ENCODE assay signal across 8 cellular contexts in the genomic region with DNA sequence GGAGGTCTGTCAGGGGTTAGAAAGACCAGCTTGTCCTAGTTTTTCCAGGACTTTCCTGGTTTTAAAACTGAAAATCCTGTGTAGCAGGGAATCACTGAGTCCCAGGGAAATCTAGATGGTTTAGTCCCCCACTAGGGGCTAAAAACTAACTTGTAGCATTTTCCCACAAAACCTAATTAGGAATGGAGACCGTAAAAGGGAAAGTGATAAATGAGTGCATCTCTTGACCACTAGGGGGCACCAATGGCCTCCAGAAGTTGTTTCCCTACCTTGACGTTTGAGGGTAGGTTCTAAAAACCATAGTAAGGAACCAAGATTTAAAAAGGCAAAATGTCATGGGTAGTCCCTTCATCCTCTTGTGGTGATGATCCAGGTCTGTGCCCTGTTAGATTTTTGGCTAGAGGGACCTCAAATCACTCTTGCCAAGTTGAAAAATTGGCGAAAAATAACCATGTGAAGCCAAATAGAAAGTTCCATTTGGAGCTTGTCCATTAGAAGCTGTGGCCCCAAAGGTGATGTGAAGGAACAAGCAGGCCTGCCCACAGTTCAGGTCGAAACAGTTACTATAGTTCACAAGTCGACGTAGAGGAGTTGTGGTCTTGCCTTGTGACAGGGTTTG. TPM values are rescaled to one million over a fixed set of nuclear protein-coding genes. Genes with fewer than 3 reads are reported as not detected.
DNase-seq lines count a peak whose midpoint lies in the region; ATAC-seq and TF ChIP-seq lines count a peak whose summit lies in the region.

No MANE protein-coding gene starts in this region.

- POLR2A ChIA-PET in HEK293T (lab: Yijun Ruan, JAX), result no interaction called here

- ATAC-seq in activated T-cell treated with anti-CD3 and anti-CD28 coated beads, Interleukin-2, amount 50 U/mL, for 4 hours, result peak; percentile 27 to 46
- no peak for ATAC-seq in GM21723 (IDR thresholded peaks at IDR 0.05; ENCODE audit: unreplicated experiment)
- no peak for ATAC-seq in activated T-helper 17 cell treated with anti-CD3 and anti-CD28 coated beads, Interleukin-2, amount 50 U/mL, for 72 hours (replicated peaks)

- H3K9me3 Mint-ChIP-seq in activated T-cell treated with anti-CD3 and anti-CD28 coated beads, Interleukin-2, amount 50 U/mL, for 4 hours, result no peaks in the 10 kb centered on the region
- no peaks in the 10 kb centered on the region for H3K9me3 Mint-ChIP-seq in activated T-helper 17 cell treated with anti-CD3 and anti-CD28 coated beads, Interleukin-2, amount 50 U/mL, for 72 hours

- peak; percentile 43 for DNase-seq in Caki2 (ENCODE audit: low read depth)
- DNase-seq in HEK293T (ENCODE audit: extremely low spot score), result peak; percentile 72
- peak; percentile 67 for DNase-seq in NCI-H748 (lab: John Stamatoyannopoulos, UW; ENCODE audit: unreplicated experiment)
- peak; percentile 36 for DNase-seq in activated T-cell treated with anti-CD3 and anti-CD28 coated beads, Interleukin-2, amount 50 U/mL, for 4 hours
- peak; percentile 56 for DNase-seq in germinal center (ENCODE audit: low spot score)
- peak; percentile 15 for DNase-seq in pulmonary artery endothelial cell (ENCODE audit: low read depth, low spot score)

- peaks cover 2% of the 10 kb centered on the region for H3K4me1 Mint-ChIP-seq in activated T-cell treated with anti-CD3 and anti-CD28 coated beads, Interleukin-2, amount 50 U/mL, for 4 hours (ENCODE audit: low read depth)
- no peaks in the 10 kb centered on the region for H3K4me1 Mint-ChIP-seq in activated T-helper 17 cell treated with anti-CD3 and anti-CD28 coated beads, Interleukin-2, amount 50 U/mL, for 72 hours

- CTCF ChIA-PET in HEK293T (lab: Yijun Ruan, JAX), result interaction anchor here (0.7 to 1.3 kb wide), 4 partner anchors 11 to 1146 kb away, joined by 3 to 5 read pairs (median 3); no protein-coding TSS in a partner anchor

- H3K36me3 Mint-ChIP-seq in activated T-cell treated with anti-CD3 and anti-CD28 coated beads, Interleukin-2, amount 50 U/mL, for 4 hours (ENCODE audit: insufficient read depth), result no peaks in the 10 kb centered on the region
- no peaks in the 10 kb centered on the region for H3K36me3 Mint-ChIP-seq in activated T-helper 17 cell treated with anti-CD3 and anti-CD28 coated beads, Interleukin-2, amount 50 U/mL, for 72 hours (ENCODE audit: low read depth)

- in situ Hi-C loops in Caki2 (cut with HindIII; ENCODE audit: low pct_unique_long_range_greater_than_20kb, low sequenced_read_pairs), result no loop called here

- no peak overlapping the region for H3K4me3 Mint-ChIP-seq in activated T-cell treated with anti-CD3 and anti-CD28 coated beads, Interleukin-2, amount 50 U/mL, for 4 hours
- no peak overlapping the region for H3K4me3 Mint-ChIP-seq in activated T-helper 17 cell treated with anti-CD3 and anti-CD28 coated beads, Interleukin-2, amount 50 U/mL, for 72 hours

- H3K27ac Mint-ChIP-seq in activated T-helper 17 cell treated with anti-CD3 and anti-CD28 coated beads, Interleukin-2, amount 50 U/mL, for 72 hours, result no peak overlapping the region

- peaks cover 19% of the 10 kb centered on the region for H3K27me3 Mint-ChIP-seq in activated T-cell treated with anti-CD3 and anti-CD28 coated beads, Interleukin-2, amount 50 U/mL, for 4 hours (ENCODE audit: low read depth)
- peaks cover 28% of the 10 kb centered on the region for H3K27me3 Mint-ChIP-seq in activated T-helper 17 cell treated with anti-CD3 and anti-CD28 coated beads, Interleukin-2, amount 50 U/mL, for 72 hours

TF ChIP-seq in HEK293T, 16 proteins besides CTCF, POLR2A, EP300 and RAD21:
- TF ChIP-seq SUZ12 (IDR thresholded peaks at IDR 0.05) (no peak), BHLHE40 (IDR thresholded peaks at IDR 0.05; ENCODE audit: borderline replicate concordance) (no peak), SP1 (IDR thresholded peaks at IDR 0.05) (no peak), L3MBTL2 (conservative IDR thresholded peaks at IDR 0.05) (no peak), FOXK2 (IDR thresholded peaks at IDR 0.05) (no peak), TARDBP (IDR thresholded peaks at IDR 0.05) (no peak), NFRKB (IDR thresholded peaks at IDR 0.05) (no peak), ELF4 (IDR thresholded peaks at IDR 0.05) (no peak), ARNT (IDR thresholded peaks at IDR 0.05) (no peak), FOXM1 (IDR thresholded peaks at IDR 0.05; ENCODE audit: borderline replicate concordance) (no peak), ZNF384 (IDR thresholded peaks at IDR 0.05) (no peak), CTBP1 (IDR thresholded peaks at IDR 0.05; ENCODE audit: borderline replicate concordance) (no peak)
- TF ChIP-seq, protein P1, sequence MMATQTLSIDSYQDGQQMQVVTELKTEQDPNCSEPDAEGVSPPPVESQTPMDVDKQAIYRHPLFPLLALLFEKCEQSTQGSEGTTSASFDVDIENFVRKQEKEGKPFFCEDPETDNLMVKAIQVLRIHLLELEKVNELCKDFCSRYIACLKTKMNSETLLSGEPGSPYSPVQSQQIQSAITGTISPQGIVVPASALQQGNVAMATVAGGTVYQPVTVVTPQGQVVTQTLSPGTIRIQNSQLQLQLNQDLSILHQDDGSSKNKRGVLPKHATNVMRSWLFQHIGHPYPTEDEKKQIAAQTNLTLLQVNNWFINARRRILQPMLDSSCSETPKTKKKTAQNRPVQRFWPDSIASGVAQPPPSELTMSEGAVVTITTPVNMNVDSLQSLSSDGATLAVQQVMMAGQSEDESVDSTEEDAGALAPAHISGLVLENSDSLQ (IDR thresholded peaks at IDR 0.05), result no peak
TF ChIP-seq in HEK293T: peak in this region for 0.

RNA-seq across cellular contexts. Expression of gene CLIC6, which starts 24.5 kb away (rescaled TPM):
- total RNA-seq in Caki2 (2014; rRNA removed; shearing (Covaris generic); ENCODE audit: low replicate concordance), result not detected in 2 replicates
- total RNA-seq in activated T-cell treated with anti-CD3 and anti-CD28 coated beads, Interleukin-2, amount 50 U/mL, for 4 hours, result under 1 TPM; 0.11 to 0.38 (median 0.13) TPM
- total RNA-seq in pulmonary artery endothelial cell, result not detected in 2 replicates
- total RNA-seq in activated T-helper 17 cell treated with anti-CD3 and anti-CD28 coated beads, Interleukin-2, amount 50 U/mL, for 72 hours, result under 1 TPM; 0.11 to 0.13 TPM

Comparison
In these comparisons a context has a peak if more than half of its experiments do, and no peak if none do; other contexts are left out.
1. DNase-seq: peak in every context shown above with its lines; median percentile 72 in HEK293T; 67 in NCI-H748; 56 in germinal center; 43 in Caki2; 36 in activated T-cell treated with anti-CD3 and anti-CD28 coated beads, Interleukin-2, amount 50 U/mL, for 4 hours; 15 in pulmonary artery endothelial cell.
2. ATAC-seq: peak in activated T-cell treated with anti-CD3 and anti-CD28 coated beads, Interleukin-2, amount 50 U/mL, for 4 hours (2 of 2); none in GM21723 (single experiment) and activated T-helper 17 cell treated with anti-CD3 and anti-CD28 coated beads, Interleukin-2, amount 50 U/mL, for 72 hours (single experiment).